1 cellular context compared by ENCODE assay signal in the genomic region with DNA sequence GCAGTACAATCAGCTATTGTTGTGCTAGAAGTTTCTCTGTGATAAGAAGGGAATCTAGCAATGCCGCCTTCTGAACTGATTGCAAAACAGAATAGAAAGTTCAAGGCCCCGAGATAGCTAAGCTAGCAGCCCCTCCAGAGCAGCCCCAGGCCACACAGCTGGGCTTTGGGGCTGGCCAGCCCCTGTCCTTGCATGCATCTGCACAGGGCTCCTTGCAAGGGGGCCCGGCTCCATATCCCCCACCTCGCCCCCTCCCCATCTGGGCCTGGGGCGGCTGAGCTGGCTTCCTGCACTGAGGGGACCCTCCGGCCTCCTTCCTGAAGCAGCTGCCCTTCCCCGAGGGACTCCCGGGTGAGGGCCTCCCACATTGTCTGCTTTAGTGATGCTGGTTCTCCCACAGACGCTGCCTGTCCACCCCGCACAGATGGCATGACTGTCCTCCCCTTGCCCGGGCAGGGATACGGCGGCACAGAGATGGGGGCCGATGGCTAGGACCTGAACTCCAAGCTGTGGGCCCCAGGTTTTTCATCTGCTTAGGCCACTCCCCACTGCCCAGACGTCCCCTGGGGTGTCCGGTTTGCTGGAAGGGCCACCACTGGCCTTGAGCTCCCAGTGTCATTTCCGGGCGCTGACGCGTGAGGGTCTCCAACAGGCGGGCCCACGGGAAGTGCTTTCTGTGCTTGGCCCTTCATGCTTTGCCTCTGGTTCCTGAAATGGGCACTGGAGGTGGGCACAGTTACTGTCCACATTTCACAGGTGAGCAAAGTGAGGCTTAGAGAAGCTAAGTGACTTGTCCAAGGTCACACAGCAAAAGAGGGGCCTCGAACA.
TF ChIP-seq lines count a peak whose summit lies in the region.

No MANE protein-coding gene starts in this region.

TF ChIP-seq in HepG2, 621 proteins besides CTCF, POLR2A, EP300 and RAD21 (continued from another document and continues in another):
- TF ChIP-seq KDM1A (CRISPR knock-in tag; IDR thresholded peaks at IDR 0.05) (peak; percentile 87), ZNF784 (CRISPR knock-in tag; IDR thresholded peaks at IDR 0.05; ENCODE audit: borderline replicate concordance) (no peak), EEA1 (CRISPR knock-in tag; IDR thresholded peaks at IDR 0.05; ENCODE audit: borderline replicate concordance) (no peak), ZNF616 (CRISPR knock-in tag; IDR thresholded peaks at IDR 0.05; ENCODE audit: low read depth) (no peak), UBTF (CRISPR knock-in tag; IDR thresholded peaks at IDR 0.05) (peak; percentile 57; the same call in 1 of the 2 replicates), ZNF567 (CRISPR knock-in tag; IDR thresholded peaks at IDR 0.05; ENCODE audit: borderline replicate concordance) (0 out of 2 replicates have a peak, but pooled peaks have one; percentile 70), ZNF354B (CRISPR knock-in tag; IDR thresholded peaks at IDR 0.05) (no peak), CCAR2 (optimal IDR thresholded peaks at IDR 0.05; ENCODE audit: low read depth, low read length) (no peak), STAT6 (CRISPR knock-in tag; IDR thresholded peaks at IDR 0.05; ENCODE audit: borderline replicate concordance) (no peak), MAZ (IDR thresholded peaks at IDR 0.05; ENCODE audit: borderline replicate concordance, low read depth, low read length) (peak; percentile 71), MAZ (CRISPR knock-in tag; IDR thresholded peaks at IDR 0.05; ENCODE audit: low read depth) (peak; percentile 31; the same call in 1 of the 2 replicates), ERF (CRISPR knock-in tag; IDR thresholded peaks at IDR 0.05) (peak; percentile 47; the same call in 1 of the 2 replicates), ZNF766 (CRISPR knock-in tag; IDR thresholded peaks at IDR 0.05; ENCODE audit: borderline replicate concordance) (no peak), ZNF816 (CRISPR knock-in tag; IDR thresholded peaks at IDR 0.05; ENCODE audit: borderline replicate concordance) (peak; percentile 62; the same call in 1 of the 2 replicates), ASH2L (IDR thresholded peaks at IDR 0.05; ENCODE audit: insufficient read length, low read depth, low read length) (peak; percentile 30), ZBTB42 (CRISPR knock-in tag; IDR thresholded peaks at IDR 0.05) (peak; percentile 63; the same call in 1 of the 2 replicates), U2AF2 (IDR thresholded peaks at IDR 0.05; ENCODE audit: low read depth, low read length) (no peak), ZNF3 (CRISPR knock-in tag; IDR thresholded peaks at IDR 0.05) (no peak), MXD4 (CRISPR knock-in tag; IDR thresholded peaks at IDR 0.05) (0 out of 2 replicates have a peak, but pooled peaks have one; percentile 17), SKI (IDR thresholded peaks at IDR 0.05; ENCODE audit: partially characterized antibody) (peak; percentile 53), PAF1 (CRISPR knock-in tag; IDR thresholded peaks at IDR 0.05) (no peak), BCL6 (CRISPR knock-in tag; IDR thresholded peaks at IDR 0.05) (peak; percentile 89), ZNF430 (CRISPR knock-in tag; IDR thresholded peaks at IDR 0.05) (peak; percentile 45; the same call in 1 of the 2 replicates), HDAC1 (CRISPR knock-in tag; IDR thresholded peaks at IDR 0.05) (peak; percentile 72), ZNF644 (CRISPR knock-in tag; IDR thresholded peaks at IDR 0.05; ENCODE audit: low read depth) (no peak), RBM22 (optimal IDR thresholded peaks at IDR 0.05; ENCODE audit: low read length) (peak; percentile 21), CEBPG (CRISPR knock-in tag; IDR thresholded peaks at IDR 0.05) (peak; percentile 87), ZNF607 (CRISPR knock-in tag; IDR thresholded peaks at IDR 0.05; ENCODE audit: borderline replicate concordance) (no peak), ZNF652 (CRISPR knock-in tag; IDR thresholded peaks at IDR 0.05; ENCODE audit: borderline replicate concordance, low read depth) (no peak), ZNF543 (CRISPR knock-in tag; IDR thresholded peaks at IDR 0.05) (no peak), MYC (CRISPR knock-in tag; IDR thresholded peaks at IDR 0.05; ENCODE audit: borderline replicate concordance) (no peak; the same call in 1 of the 2 replicates), TP53 (CRISPR knock-in tag; conservative IDR thresholded peaks at IDR 0.05) (no peak), TCF7 (IDR thresholded peaks at IDR 0.05; ENCODE audit: low read depth) (peak; percentile 83), TGIF2 (CRISPR knock-in tag; IDR thresholded peaks at IDR 0.05) (peak; percentile 44), ZNF614 (CRISPR knock-in tag; IDR thresholded peaks at IDR 0.05; ENCODE audit: borderline replicate concordance) (no peak; the same call in 1 of the 2 replicates), GATAD2A (CRISPR knock-in tag; IDR thresholded peaks at IDR 0.05) (peak; percentile 92), ZNF569 (CRISPR knock-in tag; IDR thresholded peaks at IDR 0.05; ENCODE audit: borderline replicate concordance) (no peak), REPIN1 (CRISPR knock-in tag; IDR thresholded peaks at IDR 0.05; ENCODE audit: borderline replicate concordance, low read depth) (no peak), ZBTB44 (CRISPR knock-in tag; IDR thresholded peaks at IDR 0.05) (no peak), HCFC1 (IDR thresholded peaks at IDR 0.05; ENCODE audit: low read depth, low read length) (no peak), GABPB1 (CRISPR knock-in tag; IDR thresholded peaks at IDR 0.05) (peak; percentile 83), ZFP36 (IDR thresholded peaks at IDR 0.05; ENCODE audit: borderline replicate concordance, low read depth, low read length, partially characterized antibody) (no peak)
- TF ChIP-seq, protein P1, sequence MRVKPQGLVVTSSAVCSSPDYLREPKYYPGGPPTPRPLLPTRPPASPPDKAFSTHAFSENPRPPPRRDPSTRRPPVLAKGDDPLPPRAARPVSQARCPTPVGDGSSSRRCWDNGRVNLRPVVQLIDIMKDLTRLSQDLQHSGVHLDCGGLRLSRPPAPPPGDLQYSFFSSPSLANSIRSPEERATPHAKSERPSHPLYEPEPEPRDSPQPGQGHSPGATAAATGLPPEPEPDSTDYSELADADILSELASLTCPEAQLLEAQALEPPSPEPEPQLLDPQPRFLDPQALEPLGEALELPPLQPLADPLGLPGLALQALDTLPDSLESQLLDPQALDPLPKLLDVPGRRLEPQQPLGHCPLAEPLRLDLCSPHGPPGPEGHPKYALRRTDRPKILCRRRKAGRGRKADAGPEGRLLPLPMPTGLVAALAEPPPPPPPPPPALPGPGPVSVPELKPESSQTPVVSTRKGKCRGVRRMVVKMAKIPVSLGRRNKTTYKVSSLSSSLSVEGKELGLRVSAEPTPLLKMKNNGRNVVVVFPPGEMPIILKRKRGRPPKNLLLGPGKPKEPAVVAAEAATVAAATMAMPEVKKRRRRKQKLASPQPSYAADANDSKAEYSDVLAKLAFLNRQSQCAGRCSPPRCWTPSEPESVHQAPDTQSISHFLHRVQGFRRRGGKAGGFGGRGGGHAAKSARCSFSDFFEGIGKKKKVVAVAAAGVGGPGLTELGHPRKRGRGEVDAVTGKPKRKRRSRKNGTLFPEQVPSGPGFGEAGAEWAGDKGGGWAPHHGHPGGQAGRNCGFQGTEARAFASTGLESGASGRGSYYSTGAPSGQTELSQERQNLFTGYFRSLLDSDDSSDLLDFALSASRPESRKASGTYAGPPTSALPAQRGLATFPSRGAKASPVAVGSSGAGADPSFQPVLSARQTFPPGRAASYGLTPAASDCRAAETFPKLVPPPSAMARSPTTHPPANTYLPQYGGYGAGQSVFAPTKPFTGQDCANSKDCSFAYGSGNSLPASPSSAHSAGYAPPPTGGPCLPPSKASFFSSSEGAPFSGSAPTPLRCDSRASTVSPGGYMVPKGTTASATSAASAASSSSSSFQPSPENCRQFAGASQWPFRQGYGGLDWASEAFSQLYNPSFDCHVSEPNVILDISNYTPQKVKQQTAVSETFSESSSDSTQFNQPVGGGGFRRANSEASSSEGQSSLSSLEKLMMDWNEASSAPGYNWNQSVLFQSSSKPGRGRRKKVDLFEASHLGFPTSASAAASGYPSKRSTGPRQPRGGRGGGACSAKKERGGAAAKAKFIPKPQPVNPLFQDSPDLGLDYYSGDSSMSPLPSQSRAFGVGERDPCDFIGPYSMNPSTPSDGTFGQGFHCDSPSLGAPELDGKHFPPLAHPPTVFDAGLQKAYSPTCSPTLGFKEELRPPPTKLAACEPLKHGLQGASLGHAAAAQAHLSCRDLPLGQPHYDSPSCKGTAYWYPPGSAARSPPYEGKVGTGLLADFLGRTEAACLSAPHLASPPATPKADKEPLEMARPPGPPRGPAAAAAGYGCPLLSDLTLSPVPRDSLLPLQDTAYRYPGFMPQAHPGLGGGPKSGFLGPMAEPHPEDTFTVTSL (CRISPR knock-in tag; IDR thresholded peaks at IDR 0.05; ENCODE audit: borderline replicate concordance), result peak; percentile 77; the same call in 1 of the 2 replicates
- TF ChIP-seq, protein P2, sequence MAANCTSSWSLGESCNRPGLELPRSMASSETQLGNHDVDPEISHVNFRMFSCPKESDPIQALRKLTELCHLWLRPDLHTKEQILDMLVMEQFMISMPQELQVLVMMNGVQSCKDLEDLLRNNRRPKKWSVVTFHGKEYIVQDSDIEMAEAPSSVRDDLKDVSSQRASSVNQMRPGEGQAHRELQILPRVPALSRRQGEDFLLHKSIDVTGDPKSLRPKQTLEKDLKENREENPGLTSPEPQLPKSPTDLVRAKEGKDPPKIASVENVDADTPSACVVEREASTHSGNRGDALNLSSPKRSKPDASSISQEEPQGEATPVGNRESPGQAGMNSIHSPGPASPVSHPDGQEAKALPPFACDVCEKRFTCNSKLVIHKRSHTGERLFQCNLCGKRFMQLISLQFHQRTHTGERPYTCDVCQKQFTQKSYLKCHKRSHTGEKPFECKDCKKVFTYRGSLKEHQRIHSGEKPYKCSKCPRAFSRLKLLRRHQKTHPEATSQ (CRISPR knock-in tag; IDR thresholded peaks at IDR 0.05; ENCODE audit: borderline replicate concordance), result no peak
- TF ChIP-seq, protein P3, sequence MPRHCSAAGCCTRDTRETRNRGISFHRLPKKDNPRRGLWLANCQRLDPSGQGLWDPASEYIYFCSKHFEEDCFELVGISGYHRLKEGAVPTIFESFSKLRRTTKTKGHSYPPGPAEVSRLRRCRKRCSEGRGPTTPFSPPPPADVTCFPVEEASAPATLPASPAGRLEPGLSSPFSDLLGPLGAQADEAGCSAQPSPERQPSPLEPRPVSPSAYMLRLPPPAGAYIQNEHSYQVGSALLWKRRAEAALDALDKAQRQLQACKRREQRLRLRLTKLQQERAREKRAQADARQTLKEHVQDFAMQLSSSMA (CRISPR knock-in tag; IDR thresholded peaks at IDR 0.05), result no peak
- TF ChIP-seq, protein P4, sequence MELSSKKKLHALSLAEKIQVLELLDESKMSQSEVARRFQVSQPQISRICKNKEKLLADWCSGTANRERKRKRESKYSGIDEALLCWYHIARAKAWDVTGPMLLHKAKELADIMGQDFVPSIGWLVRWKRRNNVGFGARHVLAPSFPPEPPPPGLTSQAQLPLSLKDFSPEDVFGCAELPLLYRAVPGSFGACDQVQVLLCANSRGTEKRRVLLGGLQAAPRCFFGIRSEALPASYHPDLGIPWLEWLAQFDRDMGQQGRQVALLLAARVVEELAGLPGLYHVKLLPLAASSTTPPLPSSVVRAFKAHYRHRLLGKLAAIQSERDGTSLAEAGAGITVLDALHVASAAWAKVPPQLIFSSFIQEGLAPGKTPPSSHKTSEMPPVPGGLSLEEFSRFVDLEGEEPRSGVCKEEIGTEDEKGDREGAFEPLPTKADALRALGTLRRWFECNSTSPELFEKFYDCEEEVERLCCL (CRISPR knock-in tag; IDR thresholded peaks at IDR 0.05; ENCODE audit: borderline replicate concordance), result no peak
